Comparison of ENCODE assay signal across 9 cellular contexts in genomic region chr17:50101346-50102163, GRCh38. TPM values are rescaled to one million over a fixed set of nuclear protein-coding genes. Genes with fewer than 3 reads are reported as not detected.
DNase-seq lines count a peak whose midpoint lies in the region; ATAC-seq and TF ChIP-seq lines count a peak whose summit lies in the region.
"Had no signal": no experiment of that assay in that cellular context is flagged by ENCODE, and none has a peak within 500 bp of the region (broad histone marks: within the 10 kb centered on the region; RNA-seq: fewer than 3 reads in every experiment).

No MANE protein-coding gene starts in this region.

- POLR2A ChIA-PET in PC-3 (lab: Charles Lee; ENCODE audit: unreplicated experiment), result no interaction called here
- POLR2A ChIA-PET in CD4-positive, alpha-beta memory T cell (lab: Charles Lee; ENCODE audit: partially characterized antibody), result no interaction called here

- peak; percentile 28 for ATAC-seq in PC-3
- ATAC-seq in activated CD4-positive, CD25-positive, alpha-beta regulatory T cell treated with anti-CD3 and anti-CD28 coated beads, Interleukin-2, amount 50 U/mL, for 24 hours, result no peak
- no peak for ATAC-seq in activated naive CD4-positive, alpha-beta T cell treated with anti-CD3 and anti-CD28 coated beads, Interleukin-2, amount 50 U/mL, for 72 hours

- H3K4me1 Mint-ChIP-seq in nephron progenitor cell, result peaks cover 84% of the 10 kb centered on the region
- peaks cover 5 to 21% (median 13%) of the 10 kb centered on the region in 4 donors for H3K4me1 Mint-ChIP-seq in CD4-positive, alpha-beta memory T cell

- H3K9me3 ChIP-seq in PC-3 (ENCODE audit: low read length), result no peaks in the 10 kb centered on the region
- H3K9me3 ChIP-seq in CD4-positive, alpha-beta memory T cell (ENCODE audit: control insufficient read depth in 1 of 2, low read length in 2 of 2), result no peaks in the 10 kb centered on the region

- CTCF ChIA-PET in PC-3 (lab: Charles Lee), result no interaction called here
- CTCF ChIA-PET in CD4-positive, alpha-beta memory T cell (lab: Charles Lee; ENCODE audit: partially characterized antibody), result no interaction called here

- peaks cover 9% of the 10 kb centered on the region for H3K36me3 Mint-ChIP-seq in nephron progenitor cell (ENCODE audit: low read depth)
- no peaks in the 10 kb centered on the region for H3K36me3 Mint-ChIP-seq in activated naive CD4-positive, alpha-beta T cell treated with anti-CD3 and anti-CD28 coated beads, Interleukin-2, amount 50 U/mL, for 72 hours
- H3K36me3 Mint-ChIP-seq in CD4-positive, alpha-beta memory T cell, result peaks cover 18 to 36% of the 10 kb centered on the region in 2 donors

- H3K27ac ChIP-seq in PC-3 (ENCODE audit: low read length), result no peak overlapping the region
- no peak overlapping the region for H3K27ac ChIP-seq in CD4-positive, alpha-beta memory T cell (ENCODE audit: low read depth, low read length)

- no peaks in the 10 kb centered on the region for H3K27me3 ChIP-seq in PC-3 (ENCODE audit: low read length)
- no peaks in the 10 kb centered on the region for H3K27me3 ChIP-seq in CD4-positive, alpha-beta memory T cell (ENCODE audit: insufficient read depth, low read length)

- no peaks in the 10 kb centered on the region for H3F3A ChIP-seq in PC-3 (ENCODE audit: low read length, unreplicated experiment)

- H3K27ac Mint-ChIP-seq in nephron progenitor cell, result peak overlapping the region; percentile 93
- H3K27ac Mint-ChIP-seq in activated naive CD4-positive, alpha-beta T cell treated with anti-CD3 and anti-CD28 coated beads, Interleukin-2, amount 50 U/mL, for 72 hours, result no peak overlapping the region
- H3K27ac Mint-ChIP-seq in CD4-positive, alpha-beta memory T cell, result no peak overlapping the region

- no peak for TF ChIP-seq CTCF in PC-3 (conservative IDR thresholded peaks at IDR 0.05; ENCODE audit: low read depth, low read length)
- peak; percentile 17 for TF ChIP-seq CTCF in nephron progenitor cell (IDR thresholded peaks at IDR 0.05)

- H2AFZ ChIP-seq in PC-3 (ENCODE audit: low read length), result no peak overlapping the region

- no TSS peak for BruUV-seq in PC-3 (replicated peaks; lab: Mats Ljungman, UMichigan)

- H3K9me2 ChIP-seq in PC-3 (replicated peaks; ENCODE audit: low read length), result no peaks in the 10 kb centered on the region

- H3K4me2 ChIP-seq in PC-3 (ENCODE audit: low read length), result no peak overlapping the region

- peaks cover 5% of the 10 kb centered on the region for H3K27me3 Mint-ChIP-seq in nephron progenitor cell (ENCODE audit: low read depth, poor library complexity)
- H3K27me3 Mint-ChIP-seq in CD4-positive, alpha-beta memory T cell, result no peaks in the 10 kb centered on the region

- intact Hi-C loops in PC-3 (cut with micrococcal nuclease), result no loop called here
- intact Hi-C loops in CD4-positive, alpha-beta memory T cell (cut with micrococcal nuclease), result no loop called here

- H3K9me3 Mint-ChIP-seq in nephron progenitor cell, result no peaks in the 10 kb centered on the region
- H3K9me3 Mint-ChIP-seq in activated naive CD4-positive, alpha-beta T cell treated with anti-CD3 and anti-CD28 coated beads, Interleukin-2, amount 50 U/mL, for 72 hours, result no peaks in the 10 kb centered on the region
- H3K9me3 Mint-ChIP-seq in CD4-positive, alpha-beta memory T cell, result no peaks in the 10 kb centered on the region

- no peaks in the 10 kb centered on the region for H3K79me2 ChIP-seq in PC-3 (ENCODE audit: low read length)

- no peaks in the 10 kb centered on the region for H4K20me1 ChIP-seq in PC-3 (ENCODE audit: low read length)

- no peak overlapping the region for H3K9ac ChIP-seq in PC-3 (ENCODE audit: low read length)

- 0 out of 2 replicates have a peak, but pooled peaks cover 5% of the 10 kb centered on the region for H3K4me1 ChIP-seq in PC-3 (ENCODE audit: insufficient read depth, low read length)
- H3K4me1 ChIP-seq in CD4-positive, alpha-beta memory T cell (ENCODE audit: insufficient read depth, low read length), result peaks cover 9% of the 10 kb centered on the region

- DNase-seq in AG08395 (ENCODE audit: low spot score) (peak; percentile 61), PC-3 (no peak), fibroblast of the conjunctiva (ENCODE audit: low read depth) (peak; percentile 21), nephron progenitor cell (peak; percentile 47), SKM-1 (lab: John Stamatoyannopoulos, UW; ENCODE audit: unreplicated experiment) (no peak)
- no peak for DNase-seq in activated naive CD4-positive, alpha-beta T cell treated with anti-CD3 and anti-CD28 coated beads, Interleukin-2, amount 50 U/mL, for 72 hours (ENCODE audit: low spot score in 2 of 2)
- DNase-seq in CD4-positive, alpha-beta memory T cell, result no peak
- DNase-seq: SHP77 had no signal

- H3K4me3 Mint-ChIP-seq in nephron progenitor cell, result peak overlapping the region; percentile 65
- no peak overlapping the region for H3K4me3 Mint-ChIP-seq in CD4-positive, alpha-beta memory T cell

- H3K4me3 ChIP-seq in PC-3 (ENCODE audit: low read length), result no peak overlapping the region
- no peak overlapping the region for H3K4me3 ChIP-seq in CD4-positive, alpha-beta memory T cell (ENCODE audit: low read length in 2 of 2)

- H3K36me3 ChIP-seq in PC-3 (ENCODE audit: low read depth, low read length), result no peaks in the 10 kb centered on the region; the same call in 1 of the 2 replicates
- peaks cover 20% of the 10 kb centered on the region for H3K36me3 ChIP-seq in CD4-positive, alpha-beta memory T cell (ENCODE audit: insufficient read depth, low read length)

RNA-seq across cellular contexts. Expression of gene PDK2, which starts 6.4 kb away (rescaled TPM):
- 31.9 and 37.6 TPM in 2 replicates for total RNA-seq in PC-3 (2014; rRNA removed)
- total RNA-seq in activated naive CD4-positive, alpha-beta T cell treated with anti-CD3 and anti-CD28 coated beads, Interleukin-2, amount 50 U/mL, for 72 hours, result 10 to 100 TPM; 14.3 to 18.7 TPM
- total RNA-seq in CD4-positive, alpha-beta memory T cell, result 10 to 100 TPM; 39.1 to 40.6 TPM
- polyA plus RNA-seq in CD4-positive, alpha-beta memory T cell, result 10 to 100 TPM; 34.5 to 36.5 TPM

RNA-seq across cellular contexts. Expression of gene SAMD14, which starts 28.4 kb away (rescaled TPM):
- 0.11 and 0.17 TPM in 2 replicates for total RNA-seq in PC-3 (2014; rRNA removed)
- 1 to 10 TPM; 1.3 to 4.4 TPM for total RNA-seq in activated naive CD4-positive, alpha-beta T cell treated with anti-CD3 and anti-CD28 coated beads, Interleukin-2, amount 50 U/mL, for 72 hours
- 1 to 10 TPM; 1.2 to 1.3 TPM for total RNA-seq in CD4-positive, alpha-beta memory T cell
- under 1 TPM; 0.16 to 0.19 TPM for polyA plus RNA-seq in CD4-positive, alpha-beta memory T cell

RNA-seq across cellular contexts. Expression of gene ITGA3, which starts 45.6 kb away (rescaled TPM):
- 598 and 763 TPM in 2 replicates for total RNA-seq in PC-3 (2014; rRNA removed)
- total RNA-seq in activated naive CD4-positive, alpha-beta T cell treated with anti-CD3 and anti-CD28 coated beads, Interleukin-2, amount 50 U/mL, for 72 hours, result 10 to 100 TPM in 1 of 2 donors, 1 to 10 TPM in 1; 7.4 to 40.7 TPM
- total RNA-seq in CD4-positive, alpha-beta memory T cell, result 10 to 100 TPM; 13.9 to 16.3 TPM
- polyA plus RNA-seq in CD4-positive, alpha-beta memory T cell, result 1 to 10 TPM; 1.6 to 4.8 TPM

RNA-seq across cellular contexts. Expression of gene PPP1R9B, which starts 48.9 kb away (rescaled TPM):
- total RNA-seq in PC-3 (2014; rRNA removed), result 67.7 and 95.0 TPM in 2 replicates
- total RNA-seq in activated naive CD4-positive, alpha-beta T cell treated with anti-CD3 and anti-CD28 coated beads, Interleukin-2, amount 50 U/mL, for 72 hours, result 100 to 1,000 TPM in 1 of 2 donors, 10 to 100 TPM in 1; 74.4 to 112 TPM
- 10 to 100 TPM; 97.5 to 99.7 TPM for total RNA-seq in CD4-positive, alpha-beta memory T cell
- polyA plus RNA-seq in CD4-positive, alpha-beta memory T cell, result 1 to 10 TPM in 1 of 2 donors, under 1 TPM in 1; 0.48 to 2.2 TPM

Comparison
In these comparisons a context has a peak if more than half of its experiments do, and no peak if none do; other contexts are left out.
1. DNase-seq: peak in AG08395 (single experiment), fibroblast of the conjunctiva (single experiment) and nephron progenitor cell (single experiment); none in PC-3 (single experiment), SKM-1 (single experiment), activated naive CD4-positive, alpha-beta T cell treated with anti-CD3 and anti-CD28 coated beads, Interleukin-2, amount 50 U/mL, for 72 hours (0 of 2) and CD4-positive, alpha-beta memory T cell (0 of 5).
2. RNA of gene ITGA3, which starts 45.6 kb away (total RNA-seq): 598 to 763 TPM in PC-3; 7.4 to 40.7 TPM in activated naive CD4-positive, alpha-beta T cell treated with anti-CD3 and anti-CD28 coated beads, Interleukin-2, amount 50 U/mL, for 72 hours and 13.9 to 16.3 TPM in CD4-positive, alpha-beta memory T cell; every median in the first group is over 10 times any median in the second.